In genomic region chr5:79547429-79547822, GRCh38 we compare ENCODE assay signal across 1 cellular context.
TF ChIP-seq lines count a peak whose summit lies in the region.

No MANE protein-coding gene starts in this region.

TF ChIP-seq in GM23338, 12 proteins besides CTCF, POLR2A, EP300 and RAD21 (continued from another document):
- no peak for TF ChIP-seq ZNF462 (CRISPR knock-in tag; IDR thresholded peaks at IDR 0.05)
- no peak for TF ChIP-seq ZNF331 (CRISPR knock-in tag; IDR thresholded peaks at IDR 0.05; ENCODE audit: low read depth)
- TF ChIP-seq EZH2phosphoT487 (IDR thresholded peaks at IDR 0.05; ENCODE audit: unreplicated experiment) = no peak
- TF ChIP-seq CREB1 (CRISPR knock-in tag; IDR thresholded peaks at IDR 0.05; ENCODE audit: low read depth) = no peak
- no peak for TF ChIP-seq STAT1 (IDR thresholded peaks at IDR 0.05; ENCODE audit: unreplicated experiment)
- TF ChIP-seq ZNF114 (CRISPR knock-in tag; IDR thresholded peaks at IDR 0.05) = no peak
- no peak for TF ChIP-seq ETS1 (IDR thresholded peaks at IDR 0.05)
- TF ChIP-seq POLR2AphosphoS5 (IDR thresholded peaks at IDR 0.05; ENCODE audit: low read depth) = no peak
- no peak for TF ChIP-seq NANOG (IDR thresholded peaks at IDR 0.05; ENCODE audit: borderline replicate concordance)
- no peak for TF ChIP-seq REST (IDR thresholded peaks at IDR 0.05; ENCODE audit: unreplicated experiment)
- no peak for TF ChIP-seq EZH2 (IDR thresholded peaks at IDR 0.05; ENCODE audit: low read depth, unreplicated experiment)
